ENCODE assay signal across 13 cellular contexts in the genomic region with DNA sequence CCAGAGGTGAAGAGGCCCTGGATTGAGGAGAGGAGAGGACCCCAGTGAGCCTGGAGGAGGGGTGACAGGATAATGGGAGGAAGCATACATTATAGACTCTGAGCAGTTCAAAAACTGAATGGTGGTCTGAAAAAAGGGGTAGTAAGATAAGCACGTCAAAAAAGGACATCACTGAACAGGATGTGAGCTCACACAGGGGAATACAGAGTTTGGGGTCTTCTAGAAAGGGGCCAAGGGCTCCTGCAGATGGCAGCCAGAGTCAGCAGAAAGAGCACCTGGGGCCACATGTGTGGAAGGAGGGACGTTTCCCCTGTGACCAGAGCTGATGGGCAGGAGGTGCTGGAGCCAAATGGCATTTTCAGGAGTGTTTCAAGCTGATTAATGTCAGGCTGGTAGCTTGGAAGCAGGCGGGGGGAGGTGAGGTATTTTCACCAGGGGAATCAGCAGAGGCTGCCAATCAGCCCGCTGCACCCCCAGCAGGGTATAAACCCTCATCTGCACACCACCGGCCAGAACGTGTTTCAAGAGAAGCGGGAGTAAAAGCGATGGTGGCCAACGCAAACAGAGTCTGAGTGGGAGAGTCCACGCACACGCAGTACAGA.
DNase-seq lines count a peak whose midpoint lies in the region; ATAC-seq and TF ChIP-seq lines count a peak whose summit lies in the region.
"Had no signal": no experiment of that assay in that cellular context is flagged by ENCODE, and none has a peak within 500 bp of the region (broad histone marks: within the 10 kb centered on the region; RNA-seq: fewer than 3 reads in every experiment).

No MANE protein-coding gene starts in this region.

- H3K9me3 Mint-ChIP-seq in type B pancreatic cell, result no peaks in the 10 kb centered on the region
- H3K9me3 Mint-ChIP-seq: activated naive CD4-positive, alpha-beta T cell treated with anti-CD3 and anti-CD28 coated beads, Interleukin-2, amount 10 ng/mL, durations not matched to agents 7 days and 5 days; central memory CD8-positive, alpha-beta T cell had no signal

- H3K27me3 Mint-ChIP-seq in type B pancreatic cell (no peaks in the 10 kb centered on the region), T-helper 17 cell (peaks cover 11% of the 10 kb centered on the region)
- H3K27me3 Mint-ChIP-seq: activated CD8-positive, alpha-beta memory T cell treated with anti-CD3 and anti-CD28 coated beads, Interleukin-2, amount 10 ng/mL, durations not matched to agents 7 days and 5 days; activated naive CD4-positive, alpha-beta T cell treated with anti-CD3 and anti-CD28 coated beads, Interleukin-2, amount 10 ng/mL, durations not matched to agents 7 days and 5 days; central memory CD8-positive, alpha-beta T cell had no signal

- POLR2A ChIA-PET in Panc1 (lab: Charles Lee), result no interaction called here

- H3K36me3 Mint-ChIP-seq in type B pancreatic cell, result peaks cover 12% of the 10 kb centered on the region
- no peaks in the 10 kb centered on the region for H3K36me3 Mint-ChIP-seq in T-helper 17 cell (ENCODE audit: low read depth)
- H3K36me3 Mint-ChIP-seq: activated CD8-positive, alpha-beta memory T cell treated with anti-CD3 and anti-CD28 coated beads, Interleukin-2, amount 10 ng/mL, durations not matched to agents 7 days and 5 days; activated naive CD4-positive, alpha-beta T cell treated with anti-CD3 and anti-CD28 coated beads, Interleukin-2, amount 10 ng/mL, durations not matched to agents 7 days and 5 days had no signal

- no peaks in the 10 kb centered on the region for H3K27me3 ChIP-seq in heart right ventricle
- no peaks in the 10 kb centered on the region for H3K27me3 ChIP-seq in Panc1 (ENCODE audit: control insufficient read depth, insufficient read depth, low read length)
- no peaks in the 10 kb centered on the region for H3K27me3 ChIP-seq in right lobe of liver
- no peaks in the 10 kb centered on the region for H3K27me3 ChIP-seq in vagina

- TF ChIP-seq CTCF in heart right ventricle (IDR thresholded peaks at IDR 0.05) (no peak), Panc1 (IDR thresholded peaks at IDR 0.05) (no peak), right lobe of liver (IDR thresholded peaks at IDR 0.05) (no peak), type B pancreatic cell (conservative IDR thresholded peaks at IDR 0.05) (no peak), vagina (IDR thresholded peaks at IDR 0.05) (no peak)

- intact Hi-C loops in heart right ventricle (cut with DNase I) (no loop called here), cardiac septum (cut with DNase I) (loop anchor here (5.0 kb wide), 1 partner anchor 81 kb away; no protein-coding TSS in a partner anchor), Panc1 (cut with micrococcal nuclease; ENCODE audit: unreplicated experiment) (no loop called here), right lobe of liver (cut with DNase I) (no loop called here), vagina (cut with DNase I) (no loop called here)

- H3K27ac ChIP-seq in heart right ventricle, result peak overlapping the region in 7 of 10 donors; percentile 27 to 72 (median 47)
- peak overlapping the region; percentile 91 for H3K27ac ChIP-seq in Panc1 (ENCODE audit: low read length)
- H3K27ac ChIP-seq in right lobe of liver, result peak overlapping the region; percentile 28 to 83 (median 33)
- no peak overlapping the region for H3K27ac ChIP-seq in vagina

- TF ChIP-seq POLR2A in right lobe of liver (IDR thresholded peaks at IDR 0.05) (no peak), vagina (IDR thresholded peaks at IDR 0.05) (no peak)

- CTCF ChIA-PET in Panc1 (lab: Charles Lee), result no interaction called here

- ATAC-seq in heart right ventricle, result peak in 2 of 8 donors; percentile 4
- ATAC-seq in Panc1, result 0 out of 2 replicates have a peak, but pooled peaks have one; percentile 3
- ATAC-seq in right lobe of liver, result no peak
- no peak for ATAC-seq in T-helper 17 cell
- ATAC-seq: activated CD8-positive, alpha-beta memory T cell treated with anti-CD3 and anti-CD28 coated beads, Interleukin-2, amount 10 ng/mL, durations not matched to agents 7 days and 5 days had no signal

- in situ Hi-C loops in Panc1 (cut with HindIII; ENCODE audit: low pct_unique_long_range_greater_than_20kb, low sequenced_read_pairs), result no loop called here

- H3K27ac Mint-ChIP-seq in type B pancreatic cell (peak overlapping the region; percentile 22), T-helper 17 cell (no peak overlapping the region)
- H3K27ac Mint-ChIP-seq: activated CD8-positive, alpha-beta memory T cell treated with anti-CD3 and anti-CD28 coated beads, Interleukin-2, amount 10 ng/mL, durations not matched to agents 7 days and 5 days; activated naive CD4-positive, alpha-beta T cell treated with anti-CD3 and anti-CD28 coated beads, Interleukin-2, amount 10 ng/mL, durations not matched to agents 7 days and 5 days had no signal

- H3K4me1 ChIP-seq in heart right ventricle (peaks cover 7 to 65% (median 38%) of the 10 kb centered on the region in 9 donors), Panc1 (ENCODE audit: control insufficient read depth, insufficient read depth, low read length) (peaks cover 98% of the 10 kb centered on the region), right lobe of liver (peaks cover 3 to 51% (median 25%) of the 10 kb centered on the region in 4 donors), vagina (peaks cover 40% of the 10 kb centered on the region)

- peaks cover 84% of the 10 kb centered on the region for H3K4me1 Mint-ChIP-seq in type B pancreatic cell (ENCODE audit: unreplicated experiment)
- H3K4me1 Mint-ChIP-seq in T-helper 17 cell, result peaks cover 2% of the 10 kb centered on the region
- H3K4me1 Mint-ChIP-seq: activated CD8-positive, alpha-beta memory T cell treated with anti-CD3 and anti-CD28 coated beads, Interleukin-2, amount 10 ng/mL, durations not matched to agents 7 days and 5 days; activated naive CD4-positive, alpha-beta T cell treated with anti-CD3 and anti-CD28 coated beads, Interleukin-2, amount 10 ng/mL, durations not matched to agents 7 days and 5 days; central memory CD8-positive, alpha-beta T cell had no signal

- DNase-seq in heart right ventricle (no peak), cardiac septum (ENCODE audit: low spot score) (no peak), Panc1 (ENCODE audit: low read depth, low spot score) (no peak), right lobe of liver (no peak), type B pancreatic cell (ENCODE audit: extremely low spot score, unreplicated experiment) (no peak), vagina (ENCODE audit: extremely low spot score in 2 of 2) (no peak), T-helper 17 cell (no peak)
- DNase-seq in activated CD4-positive, alpha-beta T cell treated with anti-CD3 and anti-CD28 coated beads for 4 hours, result no peak
- DNase-seq: activated CD8-positive, alpha-beta memory T cell treated with anti-CD3 and anti-CD28 coated beads, Interleukin-2, amount 10 ng/mL, durations not matched to agents 7 days and 5 days; activated naive CD4-positive, alpha-beta T cell treated with anti-CD3 and anti-CD28 coated beads, Interleukin-2, amount 10 ng/mL, durations not matched to agents 7 days and 5 days; DMS53 had no signal

- H3K4me3 ChIP-seq in heart right ventricle (no peak overlapping the region), Panc1 (ENCODE audit: low read depth in 2 of 2, low read length in 2 of 2) (no peak overlapping the region), right lobe of liver (no peak overlapping the region), vagina (no peak overlapping the region)
- H3K4me3 ChIP-seq: lung had no signal

- H3K4me3 Mint-ChIP-seq in type B pancreatic cell, result peak overlapping the region; percentile 61
- H3K4me3 Mint-ChIP-seq in T-helper 17 cell, result no peak overlapping the region
- H3K4me3 Mint-ChIP-seq: activated CD8-positive, alpha-beta memory T cell treated with anti-CD3 and anti-CD28 coated beads, Interleukin-2, amount 10 ng/mL, durations not matched to agents 7 days and 5 days; activated naive CD4-positive, alpha-beta T cell treated with anti-CD3 and anti-CD28 coated beads, Interleukin-2, amount 10 ng/mL, durations not matched to agents 7 days and 5 days; central memory CD8-positive, alpha-beta T cell had no signal

- BruUV-seq in Panc1 (replicated peaks; lab: Mats Ljungman, UMichigan), result no TSS peak

- H3K9me3 ChIP-seq in heart right ventricle, result no peaks in the 10 kb centered on the region
- H3K9me3 ChIP-seq in Panc1 (ENCODE audit: control insufficient read depth, insufficient read depth, low read depth, low read length), result no peaks in the 10 kb centered on the region
- H3K9me3 ChIP-seq in right lobe of liver, result no peaks in the 10 kb centered on the region
- H3K9me3 ChIP-seq in vagina, result no peaks in the 10 kb centered on the region
- H3K9me3 ChIP-seq in T-helper 17 cell (ENCODE audit: control insufficient read depth, low read length, poor library complexity, severe bottlenecking), result no peaks in the 10 kb centered on the region

- H3K36me3 ChIP-seq in heart right ventricle, result no peaks in the 10 kb centered on the region
- H3K36me3 ChIP-seq in Panc1 (ENCODE audit: control insufficient read depth, insufficient read depth, low read length), result peaks cover 17% of the 10 kb centered on the region
- no peaks in the 10 kb centered on the region for H3K36me3 ChIP-seq in right lobe of liver
- no peaks in the 10 kb centered on the region for H3K36me3 ChIP-seq in vagina

- 83 to 87% methylated on average over 11 of the region's 11 CpGs for WGBS in heart right ventricle, 2 donors
- WGBS in right lobe of liver (ENCODE audit: insufficient coverage, low coverage, low lambda C conversion rate, missing lambda C conversion rate), result 50% methylated on average over 10 of the region's 11 CpGs
